8 cellular contexts compared by ENCODE assay signal in genomic region chr12:49703647-49704137, GRCh38. TPM values are rescaled to one million over a fixed set of nuclear protein-coding genes. Genes with fewer than 3 reads are reported as not detected.
DNase-seq lines count a peak whose midpoint lies in the region; ATAC-seq and TF ChIP-seq lines count a peak whose summit lies in the region.

No MANE protein-coding gene starts in this region.

- H3K4me1 Mint-ChIP-seq in naive thymus-derived CD8-positive, alpha-beta T cell, result peaks cover 36 to 74% (median 68%) of the 10 kb centered on the region in 4 donors

- POLR2A ChIA-PET in naive thymus-derived CD8-positive, alpha-beta T cell (lab: Charles Lee), result interaction anchor here (0.8 to 9.5 kb wide), 12 partner anchors 11 to 81 kb away, joined by 3 to 93 read pairs (median 6); partner anchors contain the start of genes PRPF40B and TMBIM6

- no peak for TF ChIP-seq CTCF in Loucy (conservative IDR thresholded peaks at IDR 0.05; ENCODE audit: low read length)

- H3K27me3 Mint-ChIP-seq in naive thymus-derived CD8-positive, alpha-beta T cell, result no peaks in the 10 kb centered on the region

- H3K27me3 ChIP-seq in Loucy (ENCODE audit: insufficient read depth, low read length, poor library complexity, severe bottlenecking), result no peaks in the 10 kb centered on the region

- peaks cover 54% of the 10 kb centered on the region for H3K4me1 ChIP-seq in Loucy (ENCODE audit: insufficient read depth, low read length, poor library complexity, severe bottlenecking)

- peak overlapping the region; percentile 47 for H3K9ac ChIP-seq in Loucy (ENCODE audit: low read depth, low read length, poor library complexity, severe bottlenecking)

- peaks cover 9% of the 10 kb centered on the region for H4K20me1 ChIP-seq in Loucy (ENCODE audit: insufficient read depth, low read length, poor library complexity, severe bottlenecking)

- peak overlapping the region in 9 of 10 donors; percentile 42 to 90 (median 62) for H3K4me3 Mint-ChIP-seq in naive thymus-derived CD8-positive, alpha-beta T cell

- peaks cover 10% of the 10 kb centered on the region for H3F3A ChIP-seq in Loucy (ENCODE audit: low read depth)

- H3K9me3 ChIP-seq in Loucy (ENCODE audit: insufficient read depth, low read depth, low read length), result no peaks in the 10 kb centered on the region

- peak overlapping the region in 8 of 10 donors; percentile 5 to 84 (median 64) for H3K27ac Mint-ChIP-seq in naive thymus-derived CD8-positive, alpha-beta T cell

- no peak overlapping the region for H2AFZ ChIP-seq in Loucy (ENCODE audit: low read length)

- peak overlapping the region; percentile 90 for H3K4me3 ChIP-seq in Loucy (ENCODE audit: low read length, poor library complexity, severe bottlenecking)

- H3K79me2 ChIP-seq in Loucy (ENCODE audit: insufficient read depth, low read length), result peaks cover 75% of the 10 kb centered on the region

- no peaks in the 10 kb centered on the region for H3K36me3 ChIP-seq in Loucy (ENCODE audit: insufficient read depth, low read length)

- ATAC-seq in naive thymus-derived CD8-positive, alpha-beta T cell, result peak; percentile 6 to 13
- ATAC-seq in GM21737 (IDR thresholded peaks at IDR 0.05; ENCODE audit: unreplicated experiment), result no peak
- no peak for ATAC-seq in GM18909 (IDR thresholded peaks at IDR 0.05; ENCODE audit: poor library complexity, unreplicated experiment)

- peak overlapping the region; percentile 92 for H3K4me2 ChIP-seq in Loucy (ENCODE audit: low read depth, low read length, poor library complexity, severe bottlenecking)

- H3K9me3 Mint-ChIP-seq in naive thymus-derived CD8-positive, alpha-beta T cell, result no peaks in the 10 kb centered on the region

- DNase-seq in AG08395 (ENCODE audit: low spot score), result peak; percentile 30
- peak; percentile 27 for DNase-seq in activated T-helper 9 cell treated with anti-CD3 and anti-CD28 coated beads, Interleukin-2, amount 50 U/mL, for 16 hours (ENCODE audit: low read depth)
- peak in 6 of 10 donors; percentile 13 to 47 (median 32) for DNase-seq in naive thymus-derived CD8-positive, alpha-beta T cell
- DNase-seq in GDM1 (lab: John Stamatoyannopoulos, UW), result no peak
- no peak for DNase-seq in GM19238 (ENCODE audit: insufficient read length, low spot score)

- H3K36me3 Mint-ChIP-seq in naive thymus-derived CD8-positive, alpha-beta T cell, result no peaks in the 10 kb centered on the region

- H3K9me2 ChIP-seq in Loucy (replicated peaks; ENCODE audit: low read depth, low read length), result no peaks in the 10 kb centered on the region

RNA-seq across cellular contexts. Expression of gene FMNL3, which starts 3.5 kb away (rescaled TPM):
- total RNA-seq in naive thymus-derived CD8-positive, alpha-beta T cell, result 10 to 100 TPM; 34.4 to 36.5 TPM
- 10 to 100 TPM in 1 of 3 donors, 1 to 10 TPM in 2; 7.6 to 12.1 (median 8.4) TPM for polyA plus RNA-seq in naive thymus-derived CD8-positive, alpha-beta T cell

RNA-seq across cellular contexts. Expression of gene TMBIM6, which starts 37.7 kb away (rescaled TPM):
- 100 to 1,000 TPM; 380 to 412 TPM for total RNA-seq in naive thymus-derived CD8-positive, alpha-beta T cell
- polyA plus RNA-seq in naive thymus-derived CD8-positive, alpha-beta T cell, result 1,000 to 10,000 TPM in 1 of 3 donors, 100 to 1,000 TPM in 2; 817 to 1,126 (median 845) TPM

Comparison
In these comparisons a context has a peak if more than half of its experiments do, and no peak if none do; other contexts are left out.
1. DNase-seq: peak in AG08395 (single experiment), activated T-helper 9 cell treated with anti-CD3 and anti-CD28 coated beads, Interleukin-2, amount 50 U/mL, for 16 hours (single experiment) and naive thymus-derived CD8-positive, alpha-beta T cell (6 of 10); none in GDM1 (single experiment) and GM19238 (single experiment).
2. ATAC-seq: peak in naive thymus-derived CD8-positive, alpha-beta T cell (2 of 2); none in GM21737 (single experiment) and GM18909 (single experiment).